In the genomic region with DNA sequence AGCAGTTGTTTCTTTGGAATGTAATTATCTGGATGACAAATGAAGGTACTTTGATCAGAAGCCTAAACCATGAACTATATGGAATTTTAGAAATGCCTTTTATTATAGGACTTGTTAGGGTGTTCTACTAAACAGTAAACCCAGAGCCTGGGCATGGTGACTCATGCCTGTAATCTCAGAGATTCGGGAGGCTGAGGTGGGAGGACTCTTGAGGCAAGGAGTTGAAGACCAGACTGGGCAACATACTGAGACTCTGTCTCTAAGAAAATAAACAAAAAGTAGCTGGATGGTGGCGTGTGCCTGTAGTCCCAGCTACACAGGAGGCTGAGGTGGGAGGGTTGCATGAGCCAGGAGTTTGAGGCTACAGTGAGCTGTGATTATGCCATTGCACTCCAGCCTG, we compare ENCODE assay signal across 17 cellular contexts. TPM values are rescaled to one million over a fixed set of nuclear protein-coding genes. Genes with fewer than 3 reads are reported as not detected.
DNase-seq lines count a peak whose midpoint lies in the region; ATAC-seq, FAIRE-seq and TF ChIP-seq lines count a peak whose summit lies in the region.
"Had no signal": no experiment of that assay in that cellular context is flagged by ENCODE, and none has a peak within 500 bp of the region (broad histone marks: within the 10 kb centered on the region; RNA-seq: fewer than 3 reads in every experiment).

No MANE protein-coding gene starts in this region.

- H3K4me3 ChIP-seq in K562, result no peak overlapping the region
- H3K4me3 ChIP-seq: colonic mucosa, GM23248, psoas muscle had no signal

- CTCF ChIA-PET in K562 (lab: Yijun Ruan, JAX; ENCODE audit: low intra/inter-chr PET ratio), result no interaction called here

- H3K9me1 ChIP-seq in K562 (ENCODE audit: control insufficient read depth, insufficient read depth, low read length), result no peaks in the 10 kb centered on the region

- peaks cover 0 to 9% of the 10 kb centered on the region in 2 experiments; a peak in 2 of 5 replicates for H3K4me1 ChIP-seq in K562 (replicated peaks in 1 of 2; ENCODE audit: control insufficient read depth in 2 of 2, insufficient read depth in 2 of 2, low read length in 2 of 2)
- H3K4me1 ChIP-seq: colonic mucosa had no signal

- no peak overlapping the region for H3K27ac ChIP-seq in K562 (ENCODE audit: extremely low read depth, low read depth, low read length)
- H3K27ac ChIP-seq: colonic mucosa, GM23248, psoas muscle had no signal

- TF ChIP-seq EP300 in K562 (IDR thresholded peaks at IDR 0.05; ENCODE audit: low read length), result no peak

- H3K9me3 ChIP-seq in K562 (replicated peaks; ENCODE audit: control insufficient read depth, insufficient read depth, low read depth, low read length), result no peaks in the 10 kb centered on the region
- H3K9me3 ChIP-seq: colonic mucosa, psoas muscle had no signal

- no peak overlapping the region for H3K4me2 ChIP-seq in K562 (ENCODE audit: insufficient read depth, low read length)

- POLR2A ChIA-PET in K562 (lab: Yijun Ruan, JAX), result interaction anchor here (1.4 kb wide), 1 partner anchor 13 kb away, joined by 7 read pairs; no protein-coding TSS in a partner anchor

- H3K27me3 ChIP-seq in K562 (ENCODE audit: control insufficient read depth in 2 of 2, insufficient read depth in 2 of 2, low read length in 2 of 2), result no peaks in the 10 kb centered on the region
- H3K27me3 ChIP-seq: colonic mucosa had no signal

- BruUV-seq in K562 (replicated peaks; lab: Mats Ljungman, UMichigan), result no TSS peak

- no peak overlapping the region for H3K9ac ChIP-seq in K562 (ENCODE audit: insufficient read depth in 1 of 2, low read depth in 2 of 2, low read length in 2 of 2)
- H3K9ac ChIP-seq: GM23248 had no signal

- in situ Hi-C loops in K562 (cut with MboI), result no loop called here

- H4K20me1 ChIP-seq in K562 (replicated peaks; ENCODE audit: control insufficient read depth, insufficient read depth, low read length), result no peaks in the 10 kb centered on the region

- ATAC-seq in K562 (no peak), omental fat pad (ENCODE audit: low FRiP score) (peak; percentile 11), GM18517 (IDR thresholded peaks at IDR 0.05; ENCODE audit: unreplicated experiment) (no peak), Right ventricle myocardium inferior (no peak), GM19455 (IDR thresholded peaks at IDR 0.05; ENCODE audit: unreplicated experiment) (no peak)
- ATAC-seq: psoas muscle had no signal

- 38% methylated on average over 2 of the region's 2 CpGs for WGBS in K562 (ENCODE audit: insufficient coverage, low coverage, missing lambda C conversion rate)

- no peak for TF ChIP-seq POLR2A in K562 (conservative IDR thresholded peaks at IDR 0.05)

- TF ChIP-seq RAD21 in K562 (CRISPR knock-in tag; conservative IDR thresholded peaks at IDR 0.05 in 1 of 2, IDR thresholded peaks at IDR 0.05 in 1 of 2), result no peak

- no peak overlapping the region for H2AFZ ChIP-seq in K562 (ENCODE audit: low read depth, low read length)
- H2AFZ ChIP-seq: GM23248 had no signal

- FAIRE-seq in K562 (lab: Jason Lieb, UNC), result no peak
- FAIRE-seq: GM12892 had no signal

- H3K36me3 ChIP-seq in K562 (ENCODE audit: control insufficient read depth, insufficient read depth, low read length), result no peaks in the 10 kb centered on the region
- H3K36me3 ChIP-seq: colonic mucosa had no signal

- peak; percentile 55 for DNase-seq in ELR (ENCODE audit: low read depth)
- peak; percentile 88 for DNase-seq in NCI-H226
- peak in 1 of 4 experiments; percentile 9 for DNase-seq in K562 (ENCODE audit: extremely low read depth in 1 of 4, low spot score in 3 of 4)
- DNase-seq in omental fat pad (ENCODE audit: low spot score), result no peak
- DNase-seq in activated effector memory CD4-positive, alpha-beta T cell treated with Interleukin-2 at 50 U/mL for 16 hours, result no peak
- no peak for DNase-seq in Right ventricle myocardium inferior (ENCODE audit: missing footprints)
- DNase-seq: activated effector memory CD4-positive, alpha-beta T cell treated with anti-CD3 and anti-CD28 coated beads, Interleukin-2, amount 50 U/mL, for 16 hours; colonic mucosa; GM23248; naive B cell; NCI-H146; NCI-H2227 treated with DMSO at 0.1 percent for 48 hours; psoas muscle; T-helper 2 cell had no signal

- intact Hi-C loops in K562 (cut with micrococcal nuclease), result no loop called here
- intact Hi-C loops in Right ventricle myocardium inferior (cut with DNase I), result no loop called here

- TF ChIP-seq CTCF in K562 (IDR thresholded peaks at IDR 0.05 in 2 of 3, conservative IDR thresholded peaks at IDR 0.05 in 1 of 3; ENCODE audit: insufficient read depth in 2 of 3, low read depth in 1 of 3, low read length in 3 of 3) (no peak), omental fat pad (IDR thresholded peaks at IDR 0.05) (no peak)

- H3K79me2 ChIP-seq in K562 (ENCODE audit: control insufficient read depth, insufficient read depth, low read length), result peaks cover 9% of the 10 kb centered on the region; the same call in 2 of the 3 replicates

TF ChIP-seq in K562, 482 proteins besides CTCF, POLR2A, EP300 and RAD21 (continues in another document):
- no peak for TF ChIP-seq CREB3L1 (IDR thresholded peaks at IDR 0.05; ENCODE audit: borderline replicate concordance, low read depth)
- TF ChIP-seq, protein P1, sequence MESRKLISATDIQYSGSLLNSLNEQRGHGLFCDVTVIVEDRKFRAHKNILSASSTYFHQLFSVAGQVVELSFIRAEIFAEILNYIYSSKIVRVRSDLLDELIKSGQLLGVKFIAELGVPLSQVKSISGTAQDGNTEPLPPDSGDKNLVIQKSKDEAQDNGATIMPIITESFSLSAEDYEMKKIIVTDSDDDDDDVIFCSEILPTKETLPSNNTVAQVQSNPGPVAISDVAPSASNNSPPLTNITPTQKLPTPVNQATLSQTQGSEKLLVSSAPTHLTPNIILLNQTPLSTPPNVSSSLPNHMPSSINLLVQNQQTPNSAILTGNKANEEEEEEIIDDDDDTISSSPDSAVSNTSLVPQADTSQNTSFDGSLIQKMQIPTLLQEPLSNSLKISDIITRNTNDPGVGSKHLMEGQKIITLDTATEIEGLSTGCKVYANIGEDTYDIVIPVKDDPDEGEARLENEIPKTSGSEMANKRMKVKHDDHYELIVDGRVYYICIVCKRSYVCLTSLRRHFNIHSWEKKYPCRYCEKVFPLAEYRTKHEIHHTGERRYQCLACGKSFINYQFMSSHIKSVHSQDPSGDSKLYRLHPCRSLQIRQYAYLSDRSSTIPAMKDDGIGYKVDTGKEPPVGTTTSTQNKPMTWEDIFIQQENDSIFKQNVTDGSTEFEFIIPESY (CRISPR knock-in tag; IDR thresholded peaks at IDR 0.05), result no peak
- no peak for TF ChIP-seq BHLHE40 (IDR thresholded peaks at IDR 0.05; ENCODE audit: low read length)
- TF ChIP-seq ZNF57 (CRISPR knock-in tag; IDR thresholded peaks at IDR 0.05), result no peak
- TF ChIP-seq MAX (CRISPR knock-in tag; IDR thresholded peaks at IDR 0.05), result no peak
- TF ChIP-seq SMAD1 (IDR thresholded peaks at IDR 0.05; ENCODE audit: low read depth, low read length, partially characterized antibody), result no peak
- TF ChIP-seq C11orf30 (IDR thresholded peaks at IDR 0.05; ENCODE audit: low read depth), result no peak

RNA-seq across cellular contexts. Expression of gene PALS1, which starts 23.9 kb away (rescaled TPM):
- 8.2 and 27.6 TPM in 2 replicates for total RNA-seq in K562 (2011; cell fraction: chromatin; rRNA removed; ENCODE audit: low replicate concordance)
- total RNA-seq in K562 (2011; cell fraction: nucleolus; rRNA removed), result 7.5 and 7.9 TPM in 2 replicates
- 13.1 and 17.5 TPM in 2 replicates for total RNA-seq in K562 (2011; cell fraction: nucleoplasm; rRNA removed)
- 5.3 and 6.4 TPM in 2 replicates for total RNA-seq in K562 (2014; rRNA removed)
- total RNA-seq in K562 (2014; rRNA removed; fragmentation: Illumina TruSeq; extraction: Trizol), result 7.2 and 8.6 TPM in 2 replicates
- 8.3 and 8.9 TPM in 2 replicates for total RNA-seq in K562 (2015; rRNA removed; fragmentation: Illumina TruSeq; extraction: Trizol)
- total RNA-seq in K562 (2021), result 8.3 and 9.9 TPM in 2 replicates
- polyA plus RNA-seq in K562 (2011; rRNA removed), result 7.3 and 8.6 TPM in 2 replicates
- 1.2 and 3.9 TPM in 2 replicates for polyA plus RNA-seq in K562 (2011; cell fraction: cytosol; rRNA removed)
- polyA plus RNA-seq in K562 (2011; cell fraction: nucleus; rRNA removed), result 2.7 and 4.2 TPM in 2 replicates
- 7.3 and 8.2 TPM in 2 replicates for polyA plus RNA-seq in K562 (2012)
- 7.6 and 9.0 TPM in 2 replicates for polyA plus RNA-seq in K562 (2014; fragmentation: Illumina TruSeq; extraction: Trizol)
- polyA plus RNA-seq in K562 (2014; fragmentation: Nextera tagmentation; extraction: Ambion mirVana), result 1 to 10 TPM; 4.1 to 4.4 TPM
- 4.1 and 6.3 TPM in 2 replicates for polyA plus RNA-seq in K562 (2014; rRNA removed)
- 17.4 and 21.9 TPM in 2 replicates for polyA minus RNA-seq in K562 (2011; rRNA and poly(A)+ RNA removed)
- 7.0 TPM in 2 replicates for polyA minus RNA-seq in K562 (2011; cell fraction: cytosol; rRNA and poly(A)+ RNA removed)
- polyA minus RNA-seq in K562 (2011; cell fraction: nucleus; rRNA and poly(A)+ RNA removed), result 5.7 and 9.6 TPM in 2 replicates
- total RNA-seq in omental fat pad, result 10 to 100 TPM; 14.9 to 18.2 (median 15.3) TPM
- total RNA-seq in Right ventricle myocardium inferior, result 14.7 TPM

Comparison
In these comparisons a context has a peak if more than half of its experiments do, and no peak if none do; other contexts are left out.
1. DNase-seq: peak in ELR (single experiment) and NCI-H226 (single experiment); none in omental fat pad (single experiment), activated effector memory CD4-positive, alpha-beta T cell treated with Interleukin-2 at 50 U/mL for 16 hours (single experiment) and Right ventricle myocardium inferior (single experiment).